In the genomic region with DNA sequence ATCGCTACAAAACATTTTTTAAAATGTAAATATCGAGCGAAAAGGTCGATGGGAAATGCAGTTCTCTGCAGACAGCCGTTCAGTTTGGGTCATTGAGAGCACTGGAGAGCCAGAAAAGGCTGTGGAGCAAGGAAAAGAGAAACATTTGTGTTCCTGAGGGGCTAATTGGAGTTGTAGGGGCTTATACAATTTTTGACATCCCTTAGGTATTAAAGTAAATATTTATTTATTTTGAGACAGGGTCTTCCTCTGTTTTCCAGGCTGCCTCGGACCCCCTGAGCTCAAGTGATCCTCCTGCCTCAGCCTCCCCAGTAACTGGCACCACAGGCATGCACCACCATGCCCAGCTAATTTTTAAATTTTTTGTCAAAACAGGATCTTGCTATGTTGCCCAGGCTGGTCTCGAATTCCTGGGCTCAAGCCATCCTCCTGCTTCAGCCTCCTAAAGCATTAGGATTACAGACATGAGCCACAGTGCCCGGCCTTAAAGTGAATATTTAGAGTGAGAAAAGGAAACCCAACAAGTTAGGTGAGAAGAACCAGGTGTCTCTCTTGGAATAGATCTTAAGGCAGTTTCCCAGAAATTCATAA, we compare ENCODE assay signal across 8 cellular contexts. TPM values are rescaled to one million over a fixed set of nuclear protein-coding genes. Genes with fewer than 3 reads are reported as not detected.
A peak's percentile ranks its signal among the peaks of the same experiment; 100 is the strongest.
DNase-seq lines count a peak whose midpoint lies in the region; ATAC-seq, FAIRE-seq and TF ChIP-seq lines count a peak whose summit lies in the region.

No MANE protein-coding gene starts in this region.

- DNase-seq in GM12892 (ENCODE audit: insufficient read length), result no peak
- DNase-seq in LNCaP clone FGC (ENCODE audit: low read depth), result no peak
- DNase-seq in choroid plexus epithelial cell (ENCODE audit: low read depth), result no peak
- DNase-seq in nephron progenitor cell, result no peak
- DNase-seq in A172 (ENCODE audit: low spot score), result no peak
- no peak for DNase-seq in G401 (ENCODE audit: low spot score)

- H3K4me3 ChIP-seq in LNCaP clone FGC (ENCODE audit: low read depth, low read length) (peak overlapping the region; percentile 93), choroid plexus epithelial cell (ENCODE audit: low read depth, low read length) (peak overlapping the region; percentile 54)

- FAIRE-seq in GM12892 (lab: Jason Lieb, UNC), result peak; percentile 36

- H3K27me3 Mint-ChIP-seq in nephron progenitor cell (ENCODE audit: low read depth, poor library complexity), result peaks cover 60% of the 10 kb centered on the region

- no peaks in the 10 kb centered on the region for H3K9me3 Mint-ChIP-seq in nephron progenitor cell

- TF ChIP-seq CTCF in LNCaP clone FGC (IDR thresholded peaks at IDR 0.05; ENCODE audit: control insufficient read depth, extremely low read depth, insufficient read depth), result no peak
- TF ChIP-seq CTCF in choroid plexus epithelial cell (conservative IDR thresholded peaks at IDR 0.05; ENCODE audit: low read depth, low read length), result no peak
- TF ChIP-seq CTCF in nephron progenitor cell (IDR thresholded peaks at IDR 0.05), result no peak

- H3K27ac Mint-ChIP-seq in nephron progenitor cell, result no peak overlapping the region

- peak overlapping the region; percentile 90 for H3K4me3 Mint-ChIP-seq in nephron progenitor cell

- peaks cover 23% of the 10 kb centered on the region for H3K4me1 Mint-ChIP-seq in nephron progenitor cell

- no peaks in the 10 kb centered on the region for H3K36me3 Mint-ChIP-seq in nephron progenitor cell (ENCODE audit: low read depth)

- in situ Hi-C loops in G401 (cut with HindIII; ENCODE audit: low sequenced_read_pairs), result no loop called here

- ATAC-seq in GM18858 (IDR thresholded peaks at IDR 0.05; ENCODE audit: unreplicated experiment), result no peak
- no peak for ATAC-seq in GM18520 (IDR thresholded peaks at IDR 0.05; ENCODE audit: unreplicated experiment)

- TF ChIP-seq POLR2A in GM12892 (IDR thresholded peaks at IDR 0.05; ENCODE audit: low read depth, low read length), result no peak

RNA-seq across cellular contexts. Expression of gene YIF1B, which starts 0.8 kb away (rescaled TPM):
- 24.5 TPM for polyA plus RNA-seq in GM12892 (2012; ENCODE audit: missing spikeins)
- total RNA-seq in A172 (2014; rRNA removed; shearing (Covaris generic)), result 98.8 and 110 TPM in 2 replicates
- total RNA-seq in G401 (2014; rRNA removed; shearing (Covaris generic)), result 114 TPM in 2 replicates

RNA-seq across cellular contexts. Expression of gene KCNK6, which starts 3.1 kb away (rescaled TPM):
- polyA plus RNA-seq in GM12892 (2012; ENCODE audit: missing spikeins), result 0.28 TPM
- 0.17 and 0.57 TPM in 2 replicates for total RNA-seq in A172 (2014; rRNA removed; shearing (Covaris generic))
- total RNA-seq in G401 (2014; rRNA removed; shearing (Covaris generic)), result 1.2 and 1.4 TPM in 2 replicates

RNA-seq across cellular contexts. Expression of gene C19orf33, which starts 12.5 kb away (rescaled TPM):
- not detected for polyA plus RNA-seq in GM12892 (2012; ENCODE audit: missing spikeins)
- total RNA-seq in A172 (2014; rRNA removed; shearing (Covaris generic)), result 220 and 316 TPM in 2 replicates
- not detected in 2 replicates for total RNA-seq in G401 (2014; rRNA removed; shearing (Covaris generic))

RNA-seq across cellular contexts. Expression of gene CATSPERG, which starts 19.1 kb away (rescaled TPM):
- 2.0 TPM for polyA plus RNA-seq in GM12892 (2012; ENCODE audit: missing spikeins)
- total RNA-seq in A172 (2014; rRNA removed; shearing (Covaris generic)), result 1.5 TPM in 2 replicates
- 0.88 and 6.9 TPM in 2 replicates for total RNA-seq in G401 (2014; rRNA removed; shearing (Covaris generic))

RNA-seq across cellular contexts. Expression of gene SPINT2, which starts 52.2 kb away (rescaled TPM):
- polyA plus RNA-seq in GM12892 (2012; ENCODE audit: missing spikeins), result 13.4 TPM
- 0.41 and 0.60 TPM in 2 replicates for total RNA-seq in A172 (2014; rRNA removed; shearing (Covaris generic))
- total RNA-seq in G401 (2014; rRNA removed; shearing (Covaris generic)), result 240 and 383 TPM in 2 replicates

Comparison
In these comparisons a context has a peak if more than half of its experiments do, and no peak if none do; other contexts are left out.
1. RNA of gene C19orf33, which starts 12.5 kb away (total RNA-seq): 220 to 316 TPM in A172; not detected in G401; every median in the first group is over 100 times any median in the second.